Comparison of ENCODE assay signal across 8 cellular contexts in the genomic region with DNA sequence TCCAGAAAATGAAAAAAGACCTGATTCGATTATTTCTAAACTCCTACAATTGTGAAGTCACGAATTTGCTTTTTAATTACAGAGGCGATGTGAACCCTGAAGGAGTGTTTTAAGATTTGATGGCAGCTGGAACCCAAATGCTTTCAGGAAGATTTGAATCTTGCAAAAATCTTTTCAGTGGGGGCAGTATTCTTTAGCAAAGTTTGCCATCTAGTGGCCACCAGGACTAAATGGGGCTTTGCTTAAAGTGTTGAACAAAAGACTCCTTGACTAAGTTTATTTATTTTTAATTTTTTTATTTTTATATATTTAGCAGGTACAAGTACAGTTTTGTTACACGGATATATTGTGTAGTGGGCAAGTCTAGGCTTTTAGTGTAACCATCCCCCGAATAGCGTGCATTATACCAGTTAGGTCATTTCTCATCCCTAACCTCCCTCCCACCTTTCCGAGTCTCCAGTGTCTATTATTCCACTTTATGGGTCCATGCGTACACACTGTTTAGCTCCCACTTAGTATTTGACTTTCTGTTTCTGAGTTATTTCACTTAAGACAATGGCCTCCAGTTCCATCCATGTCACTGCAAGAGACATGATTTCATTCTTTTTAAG.
DNase-seq lines count a peak whose midpoint lies in the region; ATAC-seq and TF ChIP-seq lines count a peak whose summit lies in the region.

No MANE protein-coding gene starts in this region.

- H3K27ac ChIP-seq in heart left ventricle (peak overlapping the region in 1 of 12 donors; percentile 34), parathyroid adenoma (no peak overlapping the region)

- H2AFZ ChIP-seq in parathyroid adenoma = no peak overlapping the region

- H3K4me1 ChIP-seq in heart left ventricle (peaks cover 0 to 14% (median 3%) of the 10 kb centered on the region in 12 donors), NT2/D1 (ENCODE audit: insufficient read depth, insufficient read length) (no peaks in the 10 kb centered on the region), parathyroid adenoma (no peaks in the 10 kb centered on the region)

- H3K4me3 ChIP-seq in heart left ventricle (no peak overlapping the region), NT2/D1 (ENCODE audit: insufficient read length, low read depth) (no peak overlapping the region), epithelial cell of esophagus (ENCODE audit: low read length) (no peak overlapping the region), parathyroid adenoma (ENCODE audit: low read depth, low read length) (no peak overlapping the region)

- H3K9ac ChIP-seq in NT2/D1 (ENCODE audit: insufficient read length, low read depth) = no peak overlapping the region
- H3K9ac ChIP-seq in parathyroid adenoma = no peak overlapping the region

- peaks cover 0 to 6% (median 0%) of the 10 kb centered on the region in 12 donors for H3K9me3 ChIP-seq in heart left ventricle
- 0 out of 2 replicates have a peak, but pooled peaks cover 9% of the 10 kb centered on the region for H3K9me3 ChIP-seq in NT2/D1 (ENCODE audit: insufficient read depth, low read length)
- no peaks in the 10 kb centered on the region for H3K9me3 ChIP-seq in parathyroid adenoma (ENCODE audit: control insufficient read depth, low read length)

- intact Hi-C loops in heart left ventricle (cut with DNase I) = loop anchor here in 2 of 10 donors (5.0 kb wide), 3 partner anchors 73 to 632 kb away; no protein-coding TSS in a partner anchor
- intact Hi-C loops in left ventricle myocardium superior (cut with micrococcal nuclease) = no loop called here

- no peak overlapping the region for H3K4me2 ChIP-seq in parathyroid adenoma (ENCODE audit: low read length)

- ATAC-seq in heart left ventricle (no peak), left ventricle myocardium superior (no peak), HG03521 (IDR thresholded peaks at IDR 0.05; ENCODE audit: unreplicated experiment) (no peak)

- H3K79me2 ChIP-seq in parathyroid adenoma = no peaks in the 10 kb centered on the region

- no peak for DNase-seq in heart left ventricle
- DNase-seq in left ventricle myocardium superior = no peak
- DNase-seq in NT2/D1 (ENCODE audit: low read depth, low spot score) = peak; percentile 18
- DNase-seq in epithelial cell of esophagus (ENCODE audit: low read depth) = peak; percentile 58
- DNase-seq in HuH-7.5 (ENCODE audit: low spot score) = no peak
- DNase-seq in activated CD4-positive, CD25-positive, alpha-beta regulatory T cell treated with anti-CD3 and anti-CD28 coated beads, Interleukin-2, amount 50 U/mL, for 72 hours = no peak

- no peak for TF ChIP-seq POLR2A in heart left ventricle (IDR thresholded peaks at IDR 0.05)

- WGBS in heart left ventricle, 4 donors = 58 to 62% (median 60%) methylated on average over 8 of the region's 8 CpGs

- no peaks in the 10 kb centered on the region for H3K36me3 ChIP-seq in heart left ventricle
- no peaks in the 10 kb centered on the region for H3K36me3 ChIP-seq in NT2/D1 (ENCODE audit: insufficient read depth, insufficient read length, low read length)
- no peaks in the 10 kb centered on the region for H3K36me3 ChIP-seq in parathyroid adenoma (ENCODE audit: control insufficient read depth, insufficient read depth, low read length)

- TF ChIP-seq CTCF in heart left ventricle (IDR thresholded peaks at IDR 0.05) (peak; percentile 27 to 73 (median 60)), epithelial cell of esophagus (IDR thresholded peaks at IDR 0.05; ENCODE audit: insufficient read depth, low read depth, low read length, missing control alignments) (peak; percentile 75), parathyroid adenoma (IDR thresholded peaks at IDR 0.05) (peak; percentile 25)

- H3K27me3 ChIP-seq in heart left ventricle (no peaks in the 10 kb centered on the region), NT2/D1 (ENCODE audit: insufficient read depth, insufficient read length) (no peaks in the 10 kb centered on the region), parathyroid adenoma (ENCODE audit: control insufficient read depth, insufficient read depth, low read length) (no peaks in the 10 kb centered on the region)

Comparison
In these comparisons a context has a peak if more than half of its experiments do, and no peak if none do; other contexts are left out.
1. DNase-seq: peak in NT2/D1 (single experiment) and epithelial cell of esophagus (single experiment); none in heart left ventricle (0 of 5), left ventricle myocardium superior (single experiment), HuH-7.5 (single experiment) and activated CD4-positive, CD25-positive, alpha-beta regulatory T cell treated with anti-CD3 and anti-CD28 coated beads, Interleukin-2, amount 50 U/mL, for 72 hours (single experiment).
2. CTCF ChIP-seq: peak in every context shown above with its lines; median percentile 75 in epithelial cell of esophagus; 60 in heart left ventricle; 25 in parathyroid adenoma.